Comparison of ENCODE assay signal across 1 cellular context in the genomic region with DNA sequence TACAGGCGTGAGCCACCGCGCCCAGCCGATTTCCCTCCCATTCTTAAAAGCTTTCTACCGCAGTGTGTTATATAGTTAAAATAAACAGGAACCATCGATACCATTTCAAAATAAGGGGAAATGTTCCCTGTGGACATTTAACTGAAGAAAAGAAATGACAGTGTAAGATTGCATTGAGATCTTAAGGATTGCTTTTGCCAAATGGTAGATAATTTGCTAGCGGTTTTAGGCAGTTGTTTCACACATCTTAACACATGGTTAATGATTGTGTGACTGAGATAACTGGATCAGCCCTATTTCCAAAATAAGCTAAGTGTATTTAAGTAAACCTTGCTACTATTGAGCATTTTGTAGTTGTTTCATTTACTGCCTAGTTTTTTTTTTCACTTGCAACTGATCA.
TF ChIP-seq lines count a peak whose summit lies in the region.

No MANE protein-coding gene starts in this region.

TF ChIP-seq in GM23338, 12 proteins besides CTCF, POLR2A, EP300 and RAD21:
- TF ChIP-seq EZH2 (IDR thresholded peaks at IDR 0.05; ENCODE audit: low read depth, unreplicated experiment) = no peak
- no peak for TF ChIP-seq NANOG (IDR thresholded peaks at IDR 0.05; ENCODE audit: borderline replicate concordance)
- TF ChIP-seq JUNB (IDR thresholded peaks at IDR 0.05; ENCODE audit: unreplicated experiment) = no peak
- TF ChIP-seq, protein P1, sequence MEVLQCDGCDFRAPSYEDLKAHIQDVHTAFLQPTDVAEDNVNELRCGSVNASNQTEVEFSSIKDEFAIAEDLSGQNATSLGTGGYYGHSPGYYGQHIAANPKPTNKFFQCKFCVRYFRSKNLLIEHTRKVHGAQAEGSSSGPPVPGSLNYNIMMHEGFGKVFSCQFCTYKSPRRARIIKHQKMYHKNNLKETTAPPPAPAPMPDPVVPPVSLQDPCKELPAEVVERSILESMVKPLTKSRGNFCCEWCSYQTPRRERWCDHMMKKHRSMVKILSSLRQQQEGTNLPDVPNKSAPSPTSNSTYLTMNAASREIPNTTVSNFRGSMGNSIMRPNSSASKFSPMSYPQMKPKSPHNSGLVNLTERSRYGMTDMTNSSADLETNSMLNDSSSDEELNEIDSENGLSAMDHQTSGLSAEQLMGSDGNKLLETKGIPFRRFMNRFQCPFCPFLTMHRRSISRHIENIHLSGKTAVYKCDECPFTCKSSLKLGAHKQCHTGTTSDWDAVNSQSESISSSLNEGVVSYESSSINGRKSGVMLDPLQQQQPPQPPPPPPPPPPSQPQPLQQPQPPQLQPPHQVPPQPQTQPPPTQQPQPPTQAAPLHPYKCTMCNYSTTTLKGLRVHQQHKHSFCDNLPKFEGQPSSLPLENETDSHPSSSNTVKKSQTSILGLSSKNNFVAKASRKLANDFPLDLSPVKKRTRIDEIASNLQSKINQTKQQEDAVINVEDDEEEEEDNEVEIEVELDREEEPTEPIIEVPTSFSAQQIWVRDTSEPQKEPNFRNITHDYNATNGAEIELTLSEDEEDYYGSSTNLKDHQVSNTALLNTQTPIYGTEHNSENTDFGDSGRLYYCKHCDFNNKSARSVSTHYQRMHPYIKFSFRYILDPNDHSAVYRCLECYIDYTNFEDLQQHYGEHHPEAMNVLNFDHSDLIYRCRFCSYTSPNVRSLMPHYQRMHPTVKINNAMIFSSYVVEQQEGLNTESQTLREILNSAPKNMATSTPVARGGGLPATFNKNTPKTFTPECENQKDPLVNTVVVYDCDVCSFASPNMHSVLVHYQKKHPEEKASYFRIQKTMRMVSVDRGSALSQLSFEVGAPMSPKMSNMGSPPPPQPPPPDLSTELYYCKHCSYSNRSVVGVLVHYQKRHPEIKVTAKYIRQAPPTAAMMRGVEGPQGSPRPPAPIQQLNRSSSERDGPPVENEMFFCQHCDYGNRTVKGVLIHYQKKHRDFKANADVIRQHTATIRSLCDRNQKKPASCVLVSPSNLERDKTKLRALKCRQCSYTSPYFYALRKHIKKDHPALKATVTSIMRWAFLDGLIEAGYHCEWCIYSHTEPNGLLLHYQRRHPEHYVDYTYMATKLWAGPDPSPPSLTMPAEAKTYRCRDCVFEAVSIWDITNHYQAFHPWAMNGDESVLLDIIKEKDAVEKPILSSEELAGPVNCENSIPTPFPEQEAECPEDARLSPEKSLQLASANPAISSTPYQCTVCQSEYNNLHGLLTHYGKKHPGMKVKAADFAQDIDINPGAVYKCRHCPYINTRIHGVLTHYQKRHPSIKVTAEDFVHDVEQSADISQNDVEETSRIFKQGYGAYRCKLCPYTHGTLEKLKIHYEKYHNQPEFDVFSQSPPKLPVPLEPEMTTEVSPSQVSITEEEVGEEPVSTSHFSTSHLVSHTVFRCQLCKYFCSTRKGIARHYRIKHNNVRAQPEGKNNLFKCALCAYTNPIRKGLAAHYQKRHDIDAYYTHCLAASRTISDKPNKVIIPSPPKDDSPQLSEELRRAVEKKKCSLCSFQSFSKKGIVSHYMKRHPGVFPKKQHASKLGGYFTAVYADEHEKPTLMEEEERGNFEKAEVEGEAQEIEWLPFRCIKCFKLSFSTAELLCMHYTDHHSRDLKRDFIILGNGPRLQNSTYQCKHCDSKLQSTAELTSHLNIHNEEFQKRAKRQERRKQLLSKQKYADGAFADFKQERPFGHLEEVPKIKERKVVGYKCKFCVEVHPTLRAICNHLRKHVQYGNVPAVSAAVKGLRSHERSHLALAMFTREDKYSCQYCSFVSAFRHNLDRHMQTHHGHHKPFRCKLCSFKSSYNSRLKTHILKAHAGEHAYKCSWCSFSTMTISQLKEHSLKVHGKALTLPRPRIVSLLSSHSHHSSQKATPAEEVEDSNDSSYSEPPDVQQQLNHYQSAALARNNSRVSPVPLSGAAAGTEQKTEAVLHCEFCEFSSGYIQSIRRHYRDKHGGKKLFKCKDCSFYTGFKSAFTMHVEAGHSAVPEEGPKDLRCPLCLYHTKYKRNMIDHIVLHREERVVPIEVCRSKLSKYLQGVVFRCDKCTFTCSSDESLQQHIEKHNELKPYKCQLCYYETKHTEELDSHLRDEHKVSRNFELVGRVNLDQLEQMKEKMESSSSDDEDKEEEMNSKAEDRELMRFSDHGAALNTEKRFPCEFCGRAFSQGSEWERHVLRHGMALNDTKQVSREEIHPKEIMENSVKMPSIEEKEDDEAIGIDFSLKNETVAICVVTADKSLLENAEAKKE (CRISPR knock-in tag; IDR thresholded peaks at IDR 0.05) = no peak
- TF ChIP-seq, protein P2, sequence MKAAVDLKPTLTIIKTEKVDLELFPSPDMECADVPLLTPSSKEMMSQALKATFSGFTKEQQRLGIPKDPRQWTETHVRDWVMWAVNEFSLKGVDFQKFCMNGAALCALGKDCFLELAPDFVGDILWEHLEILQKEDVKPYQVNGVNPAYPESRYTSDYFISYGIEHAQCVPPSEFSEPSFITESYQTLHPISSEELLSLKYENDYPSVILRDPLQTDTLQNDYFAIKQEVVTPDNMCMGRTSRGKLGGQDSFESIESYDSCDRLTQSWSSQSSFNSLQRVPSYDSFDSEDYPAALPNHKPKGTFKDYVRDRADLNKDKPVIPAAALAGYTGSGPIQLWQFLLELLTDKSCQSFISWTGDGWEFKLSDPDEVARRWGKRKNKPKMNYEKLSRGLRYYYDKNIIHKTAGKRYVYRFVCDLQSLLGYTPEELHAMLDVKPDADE (IDR thresholded peaks at IDR 0.05) = no peak
- no peak for TF ChIP-seq STAT1 (IDR thresholded peaks at IDR 0.05; ENCODE audit: unreplicated experiment)
- no peak for TF ChIP-seq POLR2AphosphoS5 (IDR thresholded peaks at IDR 0.05; ENCODE audit: low read depth)
- no peak for TF ChIP-seq EZH2phosphoT487 (IDR thresholded peaks at IDR 0.05; ENCODE audit: unreplicated experiment)
- TF ChIP-seq, protein P3, sequence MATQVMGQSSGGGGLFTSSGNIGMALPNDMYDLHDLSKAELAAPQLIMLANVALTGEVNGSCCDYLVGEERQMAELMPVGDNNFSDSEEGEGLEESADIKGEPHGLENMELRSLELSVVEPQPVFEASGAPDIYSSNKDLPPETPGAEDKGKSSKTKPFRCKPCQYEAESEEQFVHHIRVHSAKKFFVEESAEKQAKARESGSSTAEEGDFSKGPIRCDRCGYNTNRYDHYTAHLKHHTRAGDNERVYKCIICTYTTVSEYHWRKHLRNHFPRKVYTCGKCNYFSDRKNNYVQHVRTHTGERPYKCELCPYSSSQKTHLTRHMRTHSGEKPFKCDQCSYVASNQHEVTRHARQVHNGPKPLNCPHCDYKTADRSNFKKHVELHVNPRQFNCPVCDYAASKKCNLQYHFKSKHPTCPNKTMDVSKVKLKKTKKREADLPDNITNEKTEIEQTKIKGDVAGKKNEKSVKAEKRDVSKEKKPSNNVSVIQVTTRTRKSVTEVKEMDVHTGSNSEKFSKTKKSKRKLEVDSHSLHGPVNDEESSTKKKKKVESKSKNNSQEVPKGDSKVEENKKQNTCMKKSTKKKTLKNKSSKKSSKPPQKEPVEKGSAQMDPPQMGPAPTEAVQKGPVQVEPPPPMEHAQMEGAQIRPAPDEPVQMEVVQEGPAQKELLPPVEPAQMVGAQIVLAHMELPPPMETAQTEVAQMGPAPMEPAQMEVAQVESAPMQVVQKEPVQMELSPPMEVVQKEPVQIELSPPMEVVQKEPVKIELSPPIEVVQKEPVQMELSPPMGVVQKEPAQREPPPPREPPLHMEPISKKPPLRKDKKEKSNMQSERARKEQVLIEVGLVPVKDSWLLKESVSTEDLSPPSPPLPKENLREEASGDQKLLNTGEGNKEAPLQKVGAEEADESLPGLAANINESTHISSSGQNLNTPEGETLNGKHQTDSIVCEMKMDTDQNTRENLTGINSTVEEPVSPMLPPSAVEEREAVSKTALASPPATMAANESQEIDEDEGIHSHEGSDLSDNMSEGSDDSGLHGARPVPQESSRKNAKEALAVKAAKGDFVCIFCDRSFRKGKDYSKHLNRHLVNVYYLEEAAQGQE (IDR thresholded peaks at IDR 0.05; ENCODE audit: unreplicated experiment) = no peak
- TF ChIP-seq ZNF331 (CRISPR knock-in tag; IDR thresholded peaks at IDR 0.05; ENCODE audit: low read depth) = no peak
- TF ChIP-seq ZNF114 (CRISPR knock-in tag; IDR thresholded peaks at IDR 0.05) = no peak
- TF ChIP-seq CREB1 (CRISPR knock-in tag; IDR thresholded peaks at IDR 0.05; ENCODE audit: low read depth) = no peak
